14 cellular contexts compared by ENCODE assay signal in the genomic region with DNA sequence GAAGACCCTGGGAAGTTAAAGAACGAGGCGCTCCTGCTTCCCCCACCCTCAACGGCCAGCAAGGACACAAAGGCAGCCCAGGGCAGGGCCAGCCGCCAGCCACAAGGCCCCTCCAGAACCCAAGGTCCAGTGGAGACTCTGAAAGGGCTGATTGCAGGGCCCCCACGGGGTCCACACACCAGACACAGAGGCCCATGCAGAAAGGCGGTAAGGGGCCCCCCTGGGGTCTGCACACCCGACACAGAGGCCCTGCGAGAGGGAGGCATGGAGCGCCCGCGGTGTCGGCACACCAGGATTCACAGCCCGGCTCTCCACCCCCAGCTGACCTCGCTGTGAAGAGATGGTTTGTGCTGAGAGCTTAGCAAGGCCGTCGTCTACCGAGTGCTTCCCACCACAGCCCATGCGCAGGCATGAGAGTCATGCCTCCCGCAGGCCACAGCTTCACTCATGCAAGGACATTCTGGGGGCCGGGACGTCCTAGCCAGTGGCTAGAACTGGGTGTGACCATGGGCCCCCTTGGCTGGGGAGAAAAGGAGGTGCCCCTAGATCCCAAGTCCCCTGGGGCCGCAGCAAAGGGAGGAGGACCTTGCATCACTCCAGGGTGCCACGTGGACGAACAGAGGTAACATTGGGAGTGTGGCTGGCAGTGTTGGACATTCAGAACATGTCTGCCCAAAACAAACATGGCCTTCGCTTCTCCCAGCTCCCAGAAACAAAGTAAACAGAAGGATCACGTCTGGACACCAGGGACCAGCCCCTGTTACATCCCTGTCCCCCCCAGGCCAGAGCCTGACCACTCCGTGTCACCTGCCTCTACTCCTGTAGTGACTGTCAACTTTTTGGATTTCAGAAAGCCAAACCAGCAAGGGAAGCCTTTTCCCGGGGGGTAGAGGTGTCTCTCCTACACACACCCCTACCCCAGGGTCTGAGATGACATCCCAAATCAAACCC. TPM values are rescaled to one million over a fixed set of nuclear protein-coding genes. Genes with fewer than 3 reads are reported as not detected.
DNase-seq lines count a peak whose midpoint lies in the region; ATAC-seq and TF ChIP-seq lines count a peak whose summit lies in the region.
"Had no signal": no experiment of that assay in that cellular context is flagged by ENCODE, and none has a peak within 500 bp of the region (broad histone marks: within the 10 kb centered on the region; RNA-seq: fewer than 3 reads in every experiment).

No MANE protein-coding gene starts in this region.

- no peak for TF ChIP-seq POLR2A in stomach (IDR thresholded peaks at IDR 0.05)

- H3K36me3 ChIP-seq in mesenchymal stem cell (ENCODE audit: control insufficient read depth in 1 of 2, insufficient read depth in 2 of 2, low read depth in 1 of 2, low read length in 2 of 2) (peaks cover 2 to 58% of the 10 kb centered on the region in 2 experiments), stomach (peaks cover 1 to 7% (median 5%) of the 10 kb centered on the region in 4 donors)

- no peak for TF ChIP-seq EP300 in stomach (IDR thresholded peaks at IDR 0.05)

- ATAC-seq in natural killer cell treated with Interleukin-12 subunit alpha and Interleukin-12 subunit beta and Interleukin-15 and Interleukin-18, amount 100 ng/mL, for 72 hours, result no peak
- ATAC-seq in GM18861 (IDR thresholded peaks at IDR 0.05; ENCODE audit: unreplicated experiment), result no peak
- ATAC-seq: activated naive CD8-positive, alpha-beta T cell treated with anti-CD3 and anti-CD28 coated beads, Interleukin-2, amount 50 U/mL, for 24 hours had no signal

- H2BK5ac ChIP-seq in mesenchymal stem cell (ENCODE audit: low read depth, low read length, poor library complexity, severe bottlenecking), result no peak overlapping the region

- H3K9ac ChIP-seq in mesenchymal stem cell (ENCODE audit: low read length), result no peak overlapping the region

- H3K27ac Mint-ChIP-seq in activated T-cell treated with anti-CD3 and anti-CD28 coated beads, Interleukin-2, amount 50 U/mL, for 24 hours, result no peak overlapping the region
- H3K27ac Mint-ChIP-seq in natural killer cell treated with Interleukin-12 subunit alpha and Interleukin-12 subunit beta and Interleukin-15 and Interleukin-18, amount 100 ng/mL, for 72 hours, result no peak overlapping the region
- H3K27ac Mint-ChIP-seq: activated naive CD8-positive, alpha-beta T cell treated with anti-CD3 and anti-CD28 coated beads, Interleukin-2, amount 50 U/mL, for 24 hours had no signal

- H3K27me3 ChIP-seq in mesenchymal stem cell (ENCODE audit: control insufficient read depth in 1 of 2, insufficient read depth in 1 of 2, low read length in 2 of 2) (no peaks in the 10 kb centered on the region), stomach (no peaks in the 10 kb centered on the region)
- H3K27me3 ChIP-seq: esophagus squamous epithelium had no signal

- H2AK5ac ChIP-seq in mesenchymal stem cell (ENCODE audit: low read length, severe bottlenecking), result no peak overlapping the region

- intact Hi-C loops in stomach (cut with DNase I; ENCODE audit: low total_unique reads), result no loop called here

- H4K91ac ChIP-seq in mesenchymal stem cell (ENCODE audit: low read length), result peak overlapping the region; percentile 11

- peaks cover 77% of the 10 kb centered on the region for H3K4me1 ChIP-seq in mesenchymal stem cell (ENCODE audit: control insufficient read depth, insufficient read depth, low read depth, low read length)
- H3K4me1 ChIP-seq in stomach, result peaks cover 59 to 97% (median 92%) of the 10 kb centered on the region in 4 donors

- H3K4me3 ChIP-seq in mesenchymal stem cell (ENCODE audit: insufficient read depth in 1 of 2, low read depth in 1 of 2, low read length in 2 of 2), result no peak overlapping the region
- no peak overlapping the region for H3K4me3 ChIP-seq in stomach
- H3K4me3 ChIP-seq: esophagus squamous epithelium had no signal

- H2BK12ac ChIP-seq in mesenchymal stem cell (ENCODE audit: low read length in 2 of 2), result no peak overlapping the region

- H2AFZ ChIP-seq in mesenchymal stem cell (ENCODE audit: low read depth, low read length), result no peak overlapping the region

- H3K79me1 ChIP-seq in mesenchymal stem cell (replicated peaks; ENCODE audit: low read length, poor library complexity, severe bottlenecking), result peaks cover 45% of the 10 kb centered on the region

- H4K8ac ChIP-seq in mesenchymal stem cell (ENCODE audit: low read length), result no peak overlapping the region

- no peak overlapping the region for H3K27ac ChIP-seq in mesenchymal stem cell (ENCODE audit: low read length, poor library complexity, severe bottlenecking)
- H3K27ac ChIP-seq in stomach, result no peak overlapping the region
- H3K27ac ChIP-seq: esophagus squamous epithelium had no signal

- no peaks in the 10 kb centered on the region for H3K9me3 ChIP-seq in mesenchymal stem cell (ENCODE audit: control insufficient read depth, low read length)
- H3K9me3 ChIP-seq in stomach, result no peaks in the 10 kb centered on the region
- H3K9me3 ChIP-seq: esophagus squamous epithelium had no signal

- no peak overlapping the region for H3K4ac ChIP-seq in mesenchymal stem cell (ENCODE audit: low read depth in 1 of 2, low read length in 2 of 2)

- H3K4me1 Mint-ChIP-seq in activated T-cell treated with anti-CD3 and anti-CD28 coated beads, Interleukin-2, amount 50 U/mL, for 24 hours (ENCODE audit: low read depth), result peaks cover 49% of the 10 kb centered on the region
- H3K4me1 Mint-ChIP-seq in natural killer cell treated with Interleukin-12 subunit alpha and Interleukin-12 subunit beta and Interleukin-15 and Interleukin-18, amount 100 ng/mL, for 72 hours (ENCODE audit: low read depth in 2 of 2), result peaks cover 10 to 29% of the 10 kb centered on the region in 2 donors

- 92% methylated on average over 28 of the region's 28 CpGs for WGBS in mesenchymal stem cell
- 69 to 73% (median 71%) methylated on average over 24 to 28 of the region's 28 CpGs for WGBS in stomach, 5 donors

- H3K4me3 Mint-ChIP-seq in activated T-cell treated with anti-CD3 and anti-CD28 coated beads, Interleukin-2, amount 50 U/mL, for 24 hours, result no peak overlapping the region
- H3K4me3 Mint-ChIP-seq in natural killer cell treated with Interleukin-12 subunit alpha and Interleukin-12 subunit beta and Interleukin-15 and Interleukin-18, amount 100 ng/mL, for 72 hours, result no peak overlapping the region
- H3K4me3 Mint-ChIP-seq: activated naive CD8-positive, alpha-beta T cell treated with anti-CD3 and anti-CD28 coated beads, Interleukin-2, amount 50 U/mL, for 24 hours had no signal

- no peak overlapping the region for H3K14ac ChIP-seq in mesenchymal stem cell (ENCODE audit: low read length in 2 of 2)

- no peaks in the 10 kb centered on the region for H3K9me3 Mint-ChIP-seq in activated T-cell treated with anti-CD3 and anti-CD28 coated beads, Interleukin-2, amount 50 U/mL, for 24 hours
- no peaks in the 10 kb centered on the region for H3K9me3 Mint-ChIP-seq in natural killer cell treated with Interleukin-12 subunit alpha and Interleukin-12 subunit beta and Interleukin-15 and Interleukin-18, amount 100 ng/mL, for 72 hours
- H3K9me3 Mint-ChIP-seq: activated naive CD8-positive, alpha-beta T cell treated with anti-CD3 and anti-CD28 coated beads, Interleukin-2, amount 50 U/mL, for 24 hours had no signal

- H3K27me3 Mint-ChIP-seq in activated T-cell treated with anti-CD3 and anti-CD28 coated beads, Interleukin-2, amount 50 U/mL, for 24 hours, result no peaks in the 10 kb centered on the region
- H3K27me3 Mint-ChIP-seq in natural killer cell treated with Interleukin-12 subunit alpha and Interleukin-12 subunit beta and Interleukin-15 and Interleukin-18, amount 100 ng/mL, for 72 hours, result no peaks in the 10 kb centered on the region
- H3K27me3 Mint-ChIP-seq: activated naive CD8-positive, alpha-beta T cell treated with anti-CD3 and anti-CD28 coated beads, Interleukin-2, amount 50 U/mL, for 24 hours had no signal

- no peak overlapping the region for H3K18ac ChIP-seq in mesenchymal stem cell (ENCODE audit: low read depth in 1 of 2, low read length in 2 of 2)

- DNase-seq in activated T-cell treated with anti-CD3 and anti-CD28 coated beads, Interleukin-2, amount 50 U/mL, for 1 hour, result peak; percentile 14
- no peak for DNase-seq in activated T-cell treated with anti-CD3 and anti-CD28 coated beads, Interleukin-2, amount 50 U/mL, for 24 hours
- DNase-seq in astrocyte of the hippocampus (ENCODE audit: low read depth, low spot score), result peak; percentile 34
- no peak for DNase-seq in mesenchymal stem cell
- peak; percentile 20 for DNase-seq in stomach
- no peak for DNase-seq in NCI-H2227 (lab: John Stamatoyannopoulos, UW; ENCODE audit: unreplicated experiment)
- DNase-seq in natural killer cell treated with Interleukin-12 subunit alpha and Interleukin-12 subunit beta and Interleukin-15 and Interleukin-18, amount 100 ng/mL, for 72 hours (ENCODE audit: low spot score), result no peak
- DNase-seq: activated naive CD8-positive, alpha-beta T cell treated with anti-CD3 and anti-CD28 coated beads, Interleukin-2, amount 50 U/mL, for 24 hours; cortex of kidney; esophagus squamous epithelium; NCI-H2081 treated with DMSO at 0.1 percent for 48 hours; NCI-H82; SHP77 treated with DMSO at 0.1 percent for 48 hours had no signal

- H3K36me3 Mint-ChIP-seq in activated T-cell treated with anti-CD3 and anti-CD28 coated beads, Interleukin-2, amount 50 U/mL, for 24 hours (ENCODE audit: low read depth), result peaks cover 2% of the 10 kb centered on the region
- H3K36me3 Mint-ChIP-seq in natural killer cell treated with Interleukin-12 subunit alpha and Interleukin-12 subunit beta and Interleukin-15 and Interleukin-18, amount 100 ng/mL, for 72 hours, result no peaks in the 10 kb centered on the region

- no peak overlapping the region for H3K4me2 ChIP-seq in mesenchymal stem cell (ENCODE audit: low read length, poor library complexity, severe bottlenecking)

- no peak overlapping the region for H2BK15ac ChIP-seq in mesenchymal stem cell (ENCODE audit: low read depth, poor library complexity, severe bottlenecking)

- H2BK120ac ChIP-seq in mesenchymal stem cell (ENCODE audit: low read depth, low read length), result no peak overlapping the region

- H3K23ac ChIP-seq in mesenchymal stem cell (ENCODE audit: low read length in 2 of 2), result no peak overlapping the region

- TF ChIP-seq CTCF in stomach (IDR thresholded peaks at IDR 0.05), result no peak

RNA-seq across cellular contexts. Expression of gene BRD3, which starts 9.8 kb away (rescaled TPM):
- polyA plus RNA-seq in mesenchymal stem cell (2013, experiment 1 of 2), result 15.9 TPM
- polyA plus RNA-seq in mesenchymal stem cell (2013, experiment 2 of 2), result 15.0 TPM
- 10 to 100 TPM; 14.5 to 29.0 (median 22.6) TPM for total RNA-seq in stomach
- 1 to 10 TPM; 6.4 to 8.3 (median 7.9) TPM for polyA plus RNA-seq in stomach
- 10 to 100 TPM; 17.8 to 19.1 TPM for total RNA-seq in natural killer cell treated with Interleukin-12 subunit alpha and Interleukin-12 subunit beta and Interleukin-15 and Interleukin-18, amount 100 ng/mL, for 72 hours

RNA-seq across cellular contexts. Expression of gene BRD3OS, which starts 32.7 kb away (rescaled TPM):
- polyA plus RNA-seq in mesenchymal stem cell (2013, experiment 1 of 2), result 23.6 TPM
- polyA plus RNA-seq in mesenchymal stem cell (2013, experiment 2 of 2), result 26.5 TPM
- 10 to 100 TPM in 1 of 5 donors, 1 to 10 TPM in 3, not detected in 1; 2.4 to 12.0 (median 4.4) TPM for total RNA-seq in stomach
- polyA plus RNA-seq in stomach, result 1 to 10 TPM; 4.7 to 9.0 (median 8.2) TPM
- total RNA-seq in natural killer cell treated with Interleukin-12 subunit alpha and Interleukin-12 subunit beta and Interleukin-15 and Interleukin-18, amount 100 ng/mL, for 72 hours, result 10 to 100 TPM in 1 of 2 donors, 1 to 10 TPM in 1; 9.6 to 10.7 TPM

Comparison
In these comparisons a context has a peak if more than half of its experiments do, and no peak if none do; other contexts are left out.
1. DNase-seq: peak in activated T-cell treated with anti-CD3 and anti-CD28 coated beads, Interleukin-2, amount 50 U/mL, for 1 hour (single experiment), astrocyte of the hippocampus (single experiment) and stomach (single experiment); none in activated T-cell treated with anti-CD3 and anti-CD28 coated beads, Interleukin-2, amount 50 U/mL, for 24 hours (single experiment), mesenchymal stem cell (single experiment), NCI-H2227 (single experiment) and natural killer cell treated with Interleukin-12 subunit alpha and Interleukin-12 subunit beta and Interleukin-15 and Interleukin-18, amount 100 ng/mL, for 72 hours (single experiment).